ENCODE assay signal across 16 cellular contexts in genomic region chr11:92859290-92859689, GRCh38.
A peak's percentile ranks its signal among the peaks of the same experiment; 100 is the strongest.
DNase-seq lines count a peak whose midpoint lies in the region; ATAC-seq and TF ChIP-seq lines count a peak whose summit lies in the region.
"Had no signal": no experiment of that assay in that cellular context is flagged by ENCODE, and none has a peak within 500 bp of the region (broad histone marks: within the 10 kb centered on the region; RNA-seq: fewer than 3 reads in every experiment).

No MANE protein-coding gene starts in this region.

- intact Hi-C loops in A673 (cut with micrococcal nuclease; ENCODE audit: unreplicated experiment), result no loop called here
- intact Hi-C loops in sigmoid colon (cut with DNase I), result no loop called here

- no peak overlapping the region for H3K27ac ChIP-seq in A673 (ENCODE audit: low read depth, low read length, poor library complexity, severe bottlenecking)
- H3K27ac ChIP-seq in sigmoid colon, result no peak overlapping the region
- H3K27ac ChIP-seq: A549 had no signal

- POLR2A ChIA-PET in A673 (lab: Charles Lee; ENCODE audit: low non-redundant PET), result no interaction called here

- CTCF ChIA-PET in A673 (lab: Charles Lee), result no interaction called here

- no peak for TF ChIP-seq EP300 in sigmoid colon (IDR thresholded peaks at IDR 0.05)

- no TSS peak for BruUV-seq in A673 (replicated peaks; lab: Mats Ljungman, UMichigan)

- ATAC-seq in HG02981 (IDR thresholded peaks at IDR 0.05; ENCODE audit: unreplicated experiment), result no peak
- ATAC-seq in GM18868 (IDR thresholded peaks at IDR 0.05; ENCODE audit: unreplicated experiment), result no peak
- no peak for ATAC-seq in HG03354 (IDR thresholded peaks at IDR 0.05; ENCODE audit: poor library complexity, severe bottlenecking, unreplicated experiment)
- ATAC-seq: A549 had no signal

- no peak for TF ChIP-seq POLR2A in sigmoid colon (IDR thresholded peaks at IDR 0.05)

- DNase-seq in A673 (ENCODE audit: low spot score) (peak; percentile 31), EH (ENCODE audit: low read depth) (peak; percentile 23), NCI-H345 (lab: John Stamatoyannopoulos, UW) (peak; percentile 57), medulla oblongata (ENCODE audit: extremely low spot score) (peak; percentile 36), sigmoid colon (no peak)
- DNase-seq: Calu3; CD4-positive, CD25-positive, alpha-beta regulatory T cell; MG63; NCI-H1930; NCI-H510A; NK-92 treated with Interleukin-12 subunit alpha and Interleukin-12 subunit beta, amount 100 ng/mL, for 24 hours; OCI-M1 had no signal

- no peaks in the 10 kb centered on the region for H3K36me3 ChIP-seq in A673 (ENCODE audit: insufficient read depth, low read length, poor library complexity, severe bottlenecking)
- no peaks in the 10 kb centered on the region for H3K36me3 ChIP-seq in sigmoid colon
- H3K36me3 ChIP-seq: MG63 had no signal

- WGBS in sigmoid colon, 2 donors, result 64 to 70% methylated on average over 5 of the region's 5 CpGs

- no peaks in the 10 kb centered on the region for H3K27me3 ChIP-seq in A673 (replicated peaks; ENCODE audit: insufficient read depth, low read depth, low read length, poor library complexity)
- H3K27me3 ChIP-seq in sigmoid colon, result no peaks in the 10 kb centered on the region

- H3K9me3 ChIP-seq in A673 (ENCODE audit: low read depth, low read length, poor library complexity, severe bottlenecking), result no peaks in the 10 kb centered on the region
- no peaks in the 10 kb centered on the region for H3K9me3 ChIP-seq in sigmoid colon
- H3K9me3 ChIP-seq: A549, MG63 had no signal

- no peak for TF ChIP-seq CTCF in A673 (conservative IDR thresholded peaks at IDR 0.05; ENCODE audit: low read depth, low read length)
- no peak for TF ChIP-seq CTCF in sigmoid colon (IDR thresholded peaks at IDR 0.05)

- H3K4me1 ChIP-seq in A673 (ENCODE audit: insufficient read depth, low read length, poor library complexity, severe bottlenecking) (peaks cover 16% of the 10 kb centered on the region), sigmoid colon (peaks cover 0 to 56% (median 30%) of the 10 kb centered on the region in 4 donors)
- H3K4me1 ChIP-seq: A549 had no signal

- H3K4me3 ChIP-seq in A673 (ENCODE audit: low read depth, low read length, poor library complexity, severe bottlenecking) (no peak overlapping the region), sigmoid colon (no peak overlapping the region)
- H3K4me3 ChIP-seq: A549, MG63 had no signal
